9 cellular contexts compared by ENCODE assay signal in the genomic region with DNA sequence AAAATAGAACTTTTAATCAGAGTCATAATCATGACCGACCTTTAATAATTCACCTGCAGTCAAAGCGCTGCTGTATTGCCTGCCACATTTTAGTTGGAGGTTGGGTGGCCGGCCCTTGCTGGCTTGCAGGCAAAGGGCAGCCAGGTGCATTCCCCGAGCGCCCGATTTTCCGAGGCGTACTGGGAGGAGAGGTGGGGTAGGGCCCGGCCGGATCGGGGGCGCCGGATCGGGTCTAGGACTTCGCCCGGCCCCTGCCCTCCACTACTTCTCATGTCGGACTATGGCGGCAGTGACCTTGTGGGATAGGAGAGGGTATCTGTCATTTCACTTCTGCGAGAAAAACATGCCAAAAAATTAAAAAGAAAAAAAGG. TPM values are rescaled to one million over a fixed set of nuclear protein-coding genes. Genes with fewer than 3 reads are reported as not detected.
A peak's percentile ranks its signal among the peaks of the same experiment; 100 is the strongest.
DNase-seq lines count a peak whose midpoint lies in the region; ATAC-seq lines count a peak whose summit lies in the region.
"Had no signal": no experiment of that assay in that cellular context is flagged by ENCODE, and none has a peak within 500 bp of the region (broad histone marks: within the 10 kb centered on the region; RNA-seq: fewer than 3 reads in every experiment).

No MANE protein-coding gene starts in this region.

- H3K79me2 ChIP-seq in mesendoderm (ENCODE audit: control insufficient read depth, insufficient read depth, low read length) = no peaks in the 10 kb centered on the region

- H3K18ac ChIP-seq in mesendoderm (ENCODE audit: low read length) = no peak overlapping the region

- H2BK120ac ChIP-seq in mesendoderm (ENCODE audit: low read depth, low read length) = no peak overlapping the region

- no peak overlapping the region for H3K27ac ChIP-seq in mesendoderm (ENCODE audit: low read depth, low read length)
- peak overlapping the region; percentile 70 for H3K27ac ChIP-seq in thymus (ENCODE audit: low read depth)

- H3K4me1 ChIP-seq in mesendoderm (ENCODE audit: control insufficient read depth, low read depth, low read length) (no peaks in the 10 kb centered on the region), thymus (ENCODE audit: control insufficient read depth, insufficient read depth, low read length) (no peaks in the 10 kb centered on the region)

- no peak overlapping the region for H2BK5ac ChIP-seq in mesendoderm (ENCODE audit: low read length)

- no peaks in the 10 kb centered on the region for H3K9me3 ChIP-seq in thymus (ENCODE audit: control insufficient read depth)

- H3K23ac ChIP-seq in mesendoderm (ENCODE audit: low read length) = no peak overlapping the region

- H4K5ac ChIP-seq in mesendoderm (ENCODE audit: low read length) = no peak overlapping the region

- H3K36me3 ChIP-seq in mesendoderm (ENCODE audit: control insufficient read depth, insufficient read depth, low read length) (no peaks in the 10 kb centered on the region), thymus (ENCODE audit: control insufficient read depth, insufficient read depth) (no peaks in the 10 kb centered on the region)

- no peak overlapping the region for H2BK15ac ChIP-seq in mesendoderm (replicated peaks; ENCODE audit: low read depth)

- peak; percentile 28 for ATAC-seq in HG03064 (IDR thresholded peaks at IDR 0.05; ENCODE audit: low read depth, unreplicated experiment)

- WGBS in mesendoderm (ENCODE audit: extremely low coverage, insufficient coverage, low lambda C conversion rate) = no CpG with 5 or more reads among the region's 19 CpGs
- WGBS in thymus = under 1% methylated on average over 19 of the region's 19 CpGs

- H3K27me3 ChIP-seq in mesendoderm (ENCODE audit: insufficient read depth, low read length, poor library complexity) (no peaks in the 10 kb centered on the region), thymus (ENCODE audit: control insufficient read depth, insufficient read depth) (no peaks in the 10 kb centered on the region)

- H3K4ac ChIP-seq in mesendoderm (ENCODE audit: low read depth, low read length) = no peak overlapping the region

- H3K4me2 ChIP-seq in mesendoderm (ENCODE audit: low read length) = no peak overlapping the region

- peak overlapping the region; percentile 36 for H3K9ac ChIP-seq in mesendoderm (ENCODE audit: low read length)

- H4K8ac ChIP-seq in mesendoderm (ENCODE audit: low read depth, low read length) = no peak overlapping the region

- H2AK5ac ChIP-seq in mesendoderm (ENCODE audit: low read length) = no peak overlapping the region

- no peak overlapping the region for H3K4me3 ChIP-seq in mesendoderm (ENCODE audit: low read length)
- peak overlapping the region; percentile 71 for H3K4me3 ChIP-seq in thymus (ENCODE audit: low read length)

- H3K56ac ChIP-seq in mesendoderm (ENCODE audit: low read length) = no peak overlapping the region

- DNase-seq in NCI-H345 (lab: John Stamatoyannopoulos, UW) (peak; percentile 40), NCI-H345 treated with DMSO at 0.1 percent for 48 hours (lab: John Stamatoyannopoulos, UW; ENCODE audit: unreplicated experiment) (no peak), SW480 (ENCODE audit: low spot score) (peak; percentile 48), cerebellum (ENCODE audit: low spot score) (peak; percentile 34), mesendoderm (no peak), SIG-M5 (lab: John Stamatoyannopoulos, UW) (no peak)

- no peaks in the 10 kb centered on the region for H3K79me1 ChIP-seq in mesendoderm (ENCODE audit: low read length)

RNA-seq across cellular contexts. Expression of a gene that starts 2.5 kb away (rescaled TPM):
- total RNA-seq in cerebellum = not detected
- not detected for polyA plus RNA-seq in mesendoderm (2013, experiment 1 of 2)
- polyA plus RNA-seq in mesendoderm (2013, experiment 2 of 2) = not detected
- polyA plus RNA-seq in thymus = 0.07 TPM
- total RNA-seq: Daoy had no signal

RNA-seq across cellular contexts. Expression of a gene that starts 33.0 kb away (rescaled TPM):
- total RNA-seq in cerebellum = 2.1 TPM
- 0.20 TPM for polyA plus RNA-seq in mesendoderm (2013, experiment 1 of 2)
- polyA plus RNA-seq in mesendoderm (2013, experiment 2 of 2) = 0.24 TPM
- polyA plus RNA-seq in thymus = 1.1 TPM

Comparison
In these comparisons a context has a peak if more than half of its experiments do, and no peak if none do; other contexts are left out.
1. DNase-seq: peak in NCI-H345 (single experiment), SW480 (single experiment) and cerebellum (single experiment); none in NCI-H345 treated with DMSO at 0.1 percent for 48 hours (single experiment), mesendoderm (single experiment) and SIG-M5 (single experiment).